8 cellular contexts compared by ENCODE assay signal in the genomic region with DNA sequence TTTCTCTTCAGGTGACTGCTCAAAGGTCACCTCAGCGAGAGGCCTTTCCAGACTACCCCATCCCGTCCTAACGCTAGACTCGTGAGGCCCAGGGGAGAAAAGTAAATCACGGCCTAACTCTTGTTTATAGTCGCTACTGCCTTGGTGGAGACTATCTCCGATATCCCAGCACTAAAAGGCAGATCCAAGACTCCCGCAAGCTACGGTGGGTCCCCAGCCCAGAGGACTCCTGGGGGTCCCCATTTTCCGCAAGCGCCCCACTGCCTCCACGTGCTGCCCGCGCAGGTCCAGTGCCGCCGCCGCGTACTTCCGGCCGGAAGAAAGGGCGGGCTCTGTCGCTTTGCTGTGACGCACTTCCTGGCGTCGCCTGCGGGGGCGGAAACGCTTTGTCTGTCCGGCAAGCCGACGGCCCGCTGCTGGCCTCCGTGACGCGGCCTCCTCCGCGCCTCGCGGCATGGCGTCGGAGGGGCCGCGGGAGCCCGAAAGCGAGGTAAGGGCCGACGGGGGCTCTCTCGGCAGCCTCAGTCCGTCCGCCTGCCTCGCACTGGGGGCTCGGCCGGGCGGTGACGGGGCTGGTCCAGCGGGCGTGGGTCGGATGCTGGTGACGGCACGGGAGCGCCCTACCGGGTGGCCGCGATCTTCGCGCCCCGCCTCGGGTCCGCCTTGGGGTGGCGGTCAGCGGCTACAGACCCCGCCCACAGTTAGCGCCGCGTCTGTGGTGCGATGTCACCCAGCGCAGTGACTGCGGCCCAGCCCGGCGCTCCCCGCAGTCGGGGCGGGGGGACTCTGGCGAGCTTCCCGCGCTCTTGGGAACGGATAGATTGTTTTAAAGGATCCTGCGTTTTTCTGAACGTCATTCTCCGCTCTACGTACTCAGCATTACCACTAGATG. TPM values are rescaled to one million over a fixed set of nuclear protein-coding genes. Genes with fewer than 3 reads are reported as not detected.
DNase-seq lines count a peak whose midpoint lies in the region; ATAC-seq, FAIRE-seq and TF ChIP-seq lines count a peak whose summit lies in the region.

A gene with protein sequence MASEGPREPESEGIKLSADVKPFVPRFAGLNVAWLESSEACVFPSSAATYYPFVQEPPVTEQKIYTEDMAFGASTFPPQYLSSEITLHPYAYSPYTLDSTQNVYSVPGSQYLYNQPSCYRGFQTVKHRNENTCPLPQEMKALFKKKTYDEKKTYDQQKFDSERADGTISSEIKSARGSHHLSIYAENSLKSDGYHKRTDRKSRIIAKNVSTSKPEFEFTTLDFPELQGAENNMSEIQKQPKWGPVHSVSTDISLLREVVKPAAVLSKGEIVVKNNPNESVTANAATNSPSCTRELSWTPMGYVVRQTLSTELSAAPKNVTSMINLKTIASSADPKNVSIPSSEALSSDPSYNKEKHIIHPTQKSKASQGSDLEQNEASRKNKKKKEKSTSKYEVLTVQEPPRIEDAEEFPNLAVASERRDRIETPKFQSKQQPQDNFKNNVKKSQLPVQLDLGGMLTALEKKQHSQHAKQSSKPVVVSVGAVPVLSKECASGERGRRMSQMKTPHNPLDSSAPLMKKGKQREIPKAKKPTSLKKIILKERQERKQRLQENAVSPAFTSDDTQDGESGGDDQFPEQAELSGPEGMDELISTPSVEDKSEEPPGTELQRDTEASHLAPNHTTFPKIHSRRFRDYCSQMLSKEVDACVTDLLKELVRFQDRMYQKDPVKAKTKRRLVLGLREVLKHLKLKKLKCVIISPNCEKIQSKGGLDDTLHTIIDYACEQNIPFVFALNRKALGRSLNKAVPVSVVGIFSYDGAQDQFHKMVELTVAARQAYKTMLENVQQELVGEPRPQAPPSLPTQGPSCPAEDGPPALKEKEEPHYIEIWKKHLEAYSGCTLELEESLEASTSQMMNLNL (plus strand): TSS at position 378 of the 892 bp plus-strand sequence. CDS start 77 bp downstream, at position 455.

- peaks cover 9 to 33% of the 10 kb centered on the region in 2 donors for H3K36me3 Mint-ChIP-seq in activated T-cell treated with anti-CD3 and anti-CD28 coated beads, Interleukin-2, amount 50 U/mL, for 72 hours (ENCODE audit: insufficient read depth in 2 of 2)

- H3K4me1 Mint-ChIP-seq in activated T-cell treated with anti-CD3 and anti-CD28 coated beads, Interleukin-2, amount 50 U/mL, for 72 hours (ENCODE audit: low read depth): peaks cover 91% of the 10 kb centered on the region

- no peak for TF ChIP-seq EP300 in esophagus muscularis mucosa (IDR thresholded peaks at IDR 0.05)

- H3K4me3 Mint-ChIP-seq in activated T-cell treated with anti-CD3 and anti-CD28 coated beads, Interleukin-2, amount 50 U/mL, for 72 hours: peak within 1 kb of the TSS; percentile 89 to 95

- no peaks in the 10 kb centered on the region for H3K9me3 Mint-ChIP-seq in activated T-cell treated with anti-CD3 and anti-CD28 coated beads, Interleukin-2, amount 50 U/mL, for 72 hours

- peak within 1 kb of the TSS; percentile 90 for H3K4me2 ChIP-seq in Karpas-422 (ENCODE audit: low read depth, low read length, poor library complexity, severe bottlenecking)

- 1% methylated on average over 29 of the region's 91 CpGs for WGBS in esophagus muscularis mucosa

- H3K27me3 Mint-ChIP-seq in activated T-cell treated with anti-CD3 and anti-CD28 coated beads, Interleukin-2, amount 50 U/mL, for 72 hours (ENCODE audit: low read depth): no peaks in the 10 kb centered on the region

- H3K27me3 ChIP-seq in Karpas-422 (ENCODE audit: low read length): no peaks in the 10 kb centered on the region
- no peaks in the 10 kb centered on the region for H3K27me3 ChIP-seq in esophagus muscularis mucosa

- intact Hi-C loops in esophagus muscularis mucosa (cut with DNase I): loop anchor here (2.0 kb wide), 1 partner anchor 230 kb away; no protein-coding TSS in a partner anchor

- DNase-seq in Daoy (ENCODE audit: low read depth) (peak; percentile 99), Karpas-422 (peak; percentile 98), RCC 7860 (ENCODE audit: low spot score) (peak; percentile 95), esophagus muscularis mucosa (ENCODE audit: extremely low spot score) (peak; percentile 98), myocyte (ENCODE audit: low read depth) (peak; percentile 97)
- peak; percentile 97 for DNase-seq in activated T-cell treated with anti-CD3 and anti-CD28 coated beads, Interleukin-2, amount 50 U/mL, for 72 hours
- DNase-seq in stimulated activated CD8-positive, alpha-beta memory T cell treated with anti-CD3 and anti-CD28 coated beads, Interleukin-7, amount 100 ng/mL, for 48 hours (ENCODE audit: extremely low read depth in 1 of 2, low read depth in 1 of 2): peak; percentile 92

- peaks cover 67% of the 10 kb centered on the region for H3K79me2 ChIP-seq in Karpas-422 (ENCODE audit: low read length)

- H3K27ac ChIP-seq in Karpas-422 (ENCODE audit: low read length) (peak within 1 kb of the TSS; percentile 93), esophagus muscularis mucosa (replicated peaks in 1 of 4) (peak within 1 kb of the TSS; percentile 97 to 100 (median 99))

- ATAC-seq in GM21825 (IDR thresholded peaks at IDR 0.05; ENCODE audit: unreplicated experiment): peak; percentile 90
- peak; percentile 92 to 93 for ATAC-seq in activated T-cell treated with anti-CD3 and anti-CD28 coated beads, Interleukin-2, amount 50 U/mL, for 72 hours (replicated peaks in 1 of 2)

- peaks cover 18% of the 10 kb centered on the region for H4K20me1 ChIP-seq in Karpas-422 (ENCODE audit: insufficient read depth, low read depth, low read length)

- peaks cover 50% of the 10 kb centered on the region for H3K36me3 ChIP-seq in Karpas-422 (ENCODE audit: insufficient read depth, low read length)
- H3K36me3 ChIP-seq in esophagus muscularis mucosa: peaks cover 0 to 5% (median 0%) of the 10 kb centered on the region in 4 donors

- H3K4me3 ChIP-seq in Karpas-422 (ENCODE audit: low read length) (peak within 1 kb of the TSS; percentile 71), esophagus muscularis mucosa (peak within 1 kb of the TSS; percentile 70 to 90 (median 82))

- no peaks in the 10 kb centered on the region for H3K9me3 ChIP-seq in Karpas-422 (ENCODE audit: low read length)
- H3K9me3 ChIP-seq in esophagus muscularis mucosa: no peaks in the 10 kb centered on the region

- peak; percentile 63 to 73 (median 72) for TF ChIP-seq CTCF in esophagus muscularis mucosa (IDR thresholded peaks at IDR 0.05)

- H3K4me1 ChIP-seq in Karpas-422 (ENCODE audit: low read length): peaks cover 68% of the 10 kb centered on the region
- H3K4me1 ChIP-seq in esophagus muscularis mucosa: peaks cover 26 to 56% (median 46%) of the 10 kb centered on the region in 4 donors

- no peak within 1 kb of the TSS for H2AFZ ChIP-seq in Karpas-422 (ENCODE audit: low read length)

- H3K27ac Mint-ChIP-seq in activated T-cell treated with anti-CD3 and anti-CD28 coated beads, Interleukin-2, amount 50 U/mL, for 72 hours: peak within 1 kb of the TSS; percentile 99

- H3K9me2 ChIP-seq in Karpas-422 (replicated peaks; ENCODE audit: insufficient read depth, low read length): no peaks in the 10 kb centered on the region

- FAIRE-seq in RCC 7860 (lab: Jason Lieb, UNC): peak; percentile 89

- TF ChIP-seq POLR2A in esophagus muscularis mucosa (IDR thresholded peaks at IDR 0.05; ENCODE audit: low read depth): peak; percentile 93

- peak within 1 kb of the TSS; percentile 74 for H3K9ac ChIP-seq in Karpas-422 (ENCODE audit: low read length)

RNA-seq across cellular contexts. Expression of the gene that starts here (rescaled TPM):
- 21.9 and 25.7 TPM in 2 replicates for total RNA-seq in Daoy (2014; rRNA removed; shearing (Covaris generic))
- 49.9 and 74.1 TPM in 2 replicates for total RNA-seq in Karpas-422 (2014; rRNA removed; shearing (Covaris generic); ENCODE audit: low replicate concordance)
- 10 to 100 TPM; 41.6 to 47.0 TPM for total RNA-seq in activated T-cell treated with anti-CD3 and anti-CD28 coated beads, Interleukin-2, amount 50 U/mL, for 72 hours
- total RNA-seq in esophagus muscularis mucosa (10 to 100 TPM; 24.0 to 32.8 (median 29.0) TPM), myocyte (22.6 and 26.4 TPM in 2 replicates)
- polyA plus RNA-seq in myocyte (2012): 13.0 TPM

Comparison
In these comparisons a context has a peak if more than half of its experiments do, and no peak if none do; other contexts are left out.
1. Peak in every context shown above with its lines: DNase-seq, ATAC-seq, H3K4me3 ChIP-seq and H3K27ac ChIP-seq.